Comparison of ENCODE assay signal across 8 cellular contexts in the genomic region with DNA sequence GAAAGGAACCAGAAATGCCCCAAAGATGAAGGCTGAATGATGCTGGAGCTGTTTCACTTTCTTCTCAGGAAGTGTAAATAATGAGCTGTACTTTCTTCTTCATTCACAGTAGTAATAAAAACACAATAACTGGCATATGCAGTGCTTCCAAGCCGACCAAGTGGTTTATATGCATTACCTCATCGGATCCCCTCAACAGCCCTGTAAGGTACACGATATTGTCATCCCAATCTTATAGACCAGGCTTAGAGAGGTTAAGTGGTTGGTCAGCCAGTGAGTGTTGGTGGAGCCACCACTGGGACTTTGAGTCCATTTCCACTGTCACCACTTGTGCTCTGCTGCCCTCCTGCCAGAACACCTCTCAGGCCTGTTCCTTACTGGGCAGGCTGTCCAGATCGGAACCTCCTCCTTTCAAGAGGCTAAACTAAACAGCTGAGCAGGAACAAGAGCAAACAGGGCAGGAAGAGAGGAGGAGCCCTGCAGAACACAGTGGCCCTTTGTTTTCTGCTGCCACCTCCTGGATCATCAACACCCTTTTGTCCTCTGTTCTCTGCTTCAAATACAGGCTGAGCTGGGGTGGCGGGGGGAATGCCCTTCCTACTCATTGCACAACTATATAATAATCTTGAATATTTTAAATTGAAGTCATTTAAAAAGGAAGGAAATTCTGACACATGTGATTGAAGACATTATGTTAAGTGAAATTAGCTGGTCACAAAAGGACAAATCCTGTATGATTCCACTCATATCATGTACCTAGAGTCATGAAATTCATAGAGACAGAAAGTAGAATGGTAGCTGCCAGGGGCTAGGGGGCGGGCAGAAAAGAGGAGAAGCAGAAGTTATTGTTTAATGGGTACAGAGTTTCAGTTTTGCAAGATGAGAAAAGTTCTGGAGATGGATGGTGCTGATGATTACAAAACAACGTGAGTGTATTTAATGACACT.
DNase-seq lines count a peak whose midpoint lies in the region; ATAC-seq lines count a peak whose summit lies in the region.

No MANE protein-coding gene starts in this region.

- intact Hi-C loops in Right ventricle myocardium superior (cut with DNase I) = loop anchor here (10.0 kb wide), 1 partner anchor 204 kb away; no protein-coding TSS in a partner anchor

- no peaks in the 10 kb centered on the region for H3K9me3 Mint-ChIP-seq in activated naive CD4-positive, alpha-beta T cell treated with anti-CD3 and anti-CD28 coated beads, Interleukin-2, amount 50 U/mL, for 72 hours

- no peaks in the 10 kb centered on the region for H3K36me3 Mint-ChIP-seq in activated naive CD4-positive, alpha-beta T cell treated with anti-CD3 and anti-CD28 coated beads, Interleukin-2, amount 50 U/mL, for 72 hours

- H4K20me1 ChIP-seq in BLaER1 treated with 17β-estradiol and CSF1 and Interleukin-3, amounts not matched to agents 10 nM and 100 nM = no peaks in the 10 kb centered on the region

- H3K9ac ChIP-seq in BLaER1 treated with 17β-estradiol and CSF1 and Interleukin-3, amounts not matched to agents 10 nM and 100 nM = peak overlapping the region in 5 of 11 experiments; percentile 11 to 54 (median 41); a peak in 6 of 22 replicates
- H3K9ac ChIP-seq in rectal smooth muscle tissue (ENCODE audit: low read length) = no peak overlapping the region

- DNase-seq in HT1080 (ENCODE audit: low read depth) (peak; percentile 78), NOMO-1 treated with DMSO at 0.1 percent for 48 hours (lab: John Stamatoyannopoulos, UW; ENCODE audit: unreplicated experiment) (peak; percentile 89), Right ventricle myocardium superior (peak; percentile 52)
- DNase-seq in activated naive CD4-positive, alpha-beta T cell treated with anti-CD3 and anti-CD28 coated beads, Interleukin-2, amount 50 U/mL, for 72 hours (ENCODE audit: low spot score in 2 of 2) = peak in 1 of 2 donors; percentile 22
- DNase-seq in effector CD8-positive, alpha-beta T cell (lab: John Stamatoyannopoulos, UW) = no peak

- H3K4me1 ChIP-seq in BLaER1 treated with 17β-estradiol and CSF1 and Interleukin-3, amounts not matched to agents 10 nM and 100 nM = peaks cover 48 to 75% (median 64%) of the 10 kb centered on the region in 10 experiments
- H3K4me1 ChIP-seq in rectal smooth muscle tissue (ENCODE audit: control insufficient read depth, insufficient read depth, low read length) = peaks cover 4% of the 10 kb centered on the region

- peak overlapping the region; percentile 45 to 80 (median 53) for H3K4me2 ChIP-seq in BLaER1 treated with 17β-estradiol and CSF1 and Interleukin-3, amounts not matched to agents 10 nM and 100 nM

- no peak overlapping the region for H3K4me3 ChIP-seq in BLaER1 treated with 17β-estradiol and CSF1 and Interleukin-3, amounts not matched to agents 10 nM and 100 nM
- H3K4me3 ChIP-seq in rectal smooth muscle tissue (ENCODE audit: low read length) = no peak overlapping the region

- H3K27ac ChIP-seq in BLaER1 treated with 17β-estradiol and CSF1 and Interleukin-3, amounts not matched to agents 10 nM and 100 nM = peak overlapping the region in 8 of 11 experiments; percentile 15 to 72 (median 56); a peak in 14 of 22 replicates
- peak overlapping the region; percentile 54 for H3K27ac ChIP-seq in rectal smooth muscle tissue (ENCODE audit: low read depth, low read length)

- peak; percentile 57 for ATAC-seq in GM18858 (IDR thresholded peaks at IDR 0.05; ENCODE audit: unreplicated experiment)
- peak; percentile 81 to 89 for ATAC-seq in activated naive CD4-positive, alpha-beta T cell treated with anti-CD3 and anti-CD28 coated beads, Interleukin-2, amount 50 U/mL, for 72 hours
- ATAC-seq in Right ventricle myocardium superior (ENCODE audit: poor library complexity) = peak; percentile 94

- H3K27me3 ChIP-seq in BLaER1 treated with 17β-estradiol and CSF1 and Interleukin-3, amounts not matched to agents 10 nM and 100 nM = peaks cover 0 to 4% (median 0%) of the 10 kb centered on the region in 11 experiments; a peak in 2 of 22 replicates
- no peaks in the 10 kb centered on the region for H3K27me3 ChIP-seq in rectal smooth muscle tissue (ENCODE audit: control insufficient read depth, insufficient read depth, low read length)

- H3K36me3 ChIP-seq in BLaER1 treated with 17β-estradiol and CSF1 and Interleukin-3, amounts not matched to agents 10 nM and 100 nM = no peaks in the 10 kb centered on the region
- H3K36me3 ChIP-seq in rectal smooth muscle tissue (ENCODE audit: control insufficient read depth, insufficient read depth, low read length) = no peaks in the 10 kb centered on the region

- peak overlapping the region in 1 of 2 donors; percentile 24 for H3K27ac Mint-ChIP-seq in activated naive CD4-positive, alpha-beta T cell treated with anti-CD3 and anti-CD28 coated beads, Interleukin-2, amount 50 U/mL, for 72 hours

- no peaks in the 10 kb centered on the region for H3K9me3 ChIP-seq in BLaER1 treated with 17β-estradiol and CSF1 and Interleukin-3, amounts not matched to agents 10 nM and 100 nM (replicated peaks in 1 of 11)
